8 cellular contexts compared by ENCODE assay signal in genomic region chr11:3824714-3825472, GRCh38. TPM values are rescaled to one million over a fixed set of nuclear protein-coding genes. Genes with fewer than 3 reads are reported as not detected.
A peak's percentile ranks its signal among the peaks of the same experiment; 100 is the strongest.
DNase-seq lines count a peak whose midpoint lies in the region; ATAC-seq and TF ChIP-seq lines count a peak whose summit lies in the region.

No MANE protein-coding gene starts in this region.

- WGBS in endodermal cell (ENCODE audit: insufficient coverage in 1 of 2, insufficient read length in 1 of 2), 2 experiments = 67 to 78% methylated on average over 12 to 18 of the region's 18 CpGs

- H3K4me1 ChIP-seq in HEK293 (ENCODE audit: control insufficient read depth, insufficient read depth, low read length) (no peaks in the 10 kb centered on the region), endodermal cell (ENCODE audit: control insufficient read depth, insufficient read depth, low read length) (no peaks in the 10 kb centered on the region), thoracic aorta (ENCODE audit: control insufficient read depth in 1 of 2, low read depth in 2 of 2) (no peaks in the 10 kb centered on the region)

- no peak overlapping the region for H3K4me3 Mint-ChIP-seq in activated CD4-positive, alpha-beta memory T cell treated with anti-CD3 and anti-CD28 coated beads for 36 hours
- H3K4me3 Mint-ChIP-seq in endodermal cell (no peak overlapping the region), nephron (no peak overlapping the region)

- intact Hi-C loops in activated CD4-positive, alpha-beta memory T cell treated with anti-CD3 and anti-CD28 coated beads for 36 hours (cut with micrococcal nuclease) = loop anchor here (1.0 kb wide), 1 partner anchor 12 kb away; no protein-coding TSS in a partner anchor

- H3K9me3 Mint-ChIP-seq in activated CD4-positive, alpha-beta memory T cell treated with anti-CD3 and anti-CD28 coated beads for 36 hours = no peaks in the 10 kb centered on the region
- H3K9me3 Mint-ChIP-seq in endodermal cell (no peaks in the 10 kb centered on the region), nephron (no peaks in the 10 kb centered on the region)

- H3K9me3 ChIP-seq in HEK293 (ENCODE audit: control insufficient read depth, insufficient read depth, low read depth, low read length) = no peaks in the 10 kb centered on the region
- H3K9me3 ChIP-seq in endodermal cell (ENCODE audit: control insufficient read depth, low read length) = no peaks in the 10 kb centered on the region
- no peaks in the 10 kb centered on the region for H3K9me3 ChIP-seq in thoracic aorta

- H3K36me3 ChIP-seq in HEK293 (ENCODE audit: control insufficient read depth in 2 of 2, insufficient read depth in 1 of 2, low read length in 2 of 2) = peaks cover 0 to 49% of the 10 kb centered on the region in 2 experiments; a peak in 1 of 3 replicates
- peaks cover 29% of the 10 kb centered on the region for H3K36me3 ChIP-seq in endodermal cell (ENCODE audit: control insufficient read depth, insufficient read depth, low read length)
- H3K36me3 ChIP-seq in thoracic aorta = peaks cover 20% of the 10 kb centered on the region

- ATAC-seq in thoracic aorta (ENCODE audit: insufficient number of reproducible peaks, low FRiP score, low read depth) = no peak

- no peak overlapping the region for H3K4me3 ChIP-seq in HEK293 (ENCODE audit: low read depth, low read length)
- no peak overlapping the region for H3K4me3 ChIP-seq in endodermal cell (ENCODE audit: low read length)
- no peak overlapping the region for H3K4me3 ChIP-seq in thoracic aorta

- H3K27me3 ChIP-seq in endodermal cell (ENCODE audit: control insufficient read depth, insufficient read depth, low read length, poor library complexity, severe bottlenecking) (no peaks in the 10 kb centered on the region), thoracic aorta (replicated peaks; ENCODE audit: insufficient read depth) (no peaks in the 10 kb centered on the region)

- peaks cover 33% of the 10 kb centered on the region for H3K36me3 Mint-ChIP-seq in activated CD4-positive, alpha-beta memory T cell treated with anti-CD3 and anti-CD28 coated beads for 36 hours
- H3K36me3 Mint-ChIP-seq in endodermal cell (ENCODE audit: low read depth) = peaks cover 35% of the 10 kb centered on the region
- H3K36me3 Mint-ChIP-seq in nephron (ENCODE audit: low read depth) = peaks cover 46% of the 10 kb centered on the region

- POLR2A ChIA-PET in HEK293 (lab: Yijun Ruan, JAX) = interaction anchor here (0.5 to 2.8 kb wide), 5 partner anchors 11 to 27 kb away, joined by 3 to 14 read pairs (median 4); partner anchors contain the start of genes NUP98, PGAP2 and RHOG
- POLR2A ChIA-PET in activated CD4-positive, alpha-beta memory T cell treated with anti-CD3 and anti-CD28 coated beads for 36 hours (lab: Charles Lee) = interaction anchor here (1.0 kb wide), 1 partner anchor 15 kb away, joined by 6 read pairs; the partner anchor contains the start of gene RHOG

- peak overlapping the region; percentile 63 for H3K27ac Mint-ChIP-seq in activated CD4-positive, alpha-beta memory T cell treated with anti-CD3 and anti-CD28 coated beads for 36 hours
- H3K27ac Mint-ChIP-seq in endodermal cell = peak overlapping the region; percentile 41
- no peak overlapping the region for H3K27ac Mint-ChIP-seq in nephron

- TF ChIP-seq CTCF in HEK293 (tag by site-specific recombination; IDR thresholded peaks at IDR 0.05) = peak; percentile 85
- peak; percentile 94 for TF ChIP-seq CTCF in endodermal cell (conservative IDR thresholded peaks at IDR 0.05)
- peak; percentile 34 to 41 (median 40) for TF ChIP-seq CTCF in nephron (IDR thresholded peaks at IDR 0.05; ENCODE audit: unreplicated experiment in 3 of 3)
- peak; percentile 44 for TF ChIP-seq CTCF in thoracic aorta (IDR thresholded peaks at IDR 0.05)

- no peak overlapping the region for H3K27ac ChIP-seq in HEK293 (ENCODE audit: extremely low read depth, low read depth, low read length)
- no peak overlapping the region for H3K27ac ChIP-seq in endodermal cell (ENCODE audit: low read depth, low read length)
- no peak overlapping the region for H3K27ac ChIP-seq in thoracic aorta

- CTCF ChIA-PET in HEK293 (lab: Yijun Ruan, JAX) = interaction anchor here (0.6 to 1.4 kb wide), 12 partner anchors 9 to 248 kb away, joined by 3 to 18 read pairs (median 4); partner anchors contain the start of gene RHOG
- CTCF ChIA-PET in activated CD4-positive, alpha-beta memory T cell treated with anti-CD3 and anti-CD28 coated beads for 36 hours (lab: Charles Lee) = interaction anchor here (0.6 to 3.3 kb wide), 12 partner anchors 10 to 260 kb away, joined by 3 to 26 read pairs (median 4); partner anchors contain the start of genes PGAP2 and RHOG

- no peak overlapping the region for H3K9ac ChIP-seq in endodermal cell (ENCODE audit: extremely low read depth, low read length, poor library complexity, severe bottlenecking)

- H3K27me3 Mint-ChIP-seq in activated CD4-positive, alpha-beta memory T cell treated with anti-CD3 and anti-CD28 coated beads for 36 hours = no peaks in the 10 kb centered on the region
- H3K27me3 Mint-ChIP-seq in endodermal cell (ENCODE audit: insufficient read depth) (no peaks in the 10 kb centered on the region), nephron (ENCODE audit: low read depth) (no peaks in the 10 kb centered on the region)

- H3K4me1 Mint-ChIP-seq in activated CD4-positive, alpha-beta memory T cell treated with anti-CD3 and anti-CD28 coated beads for 36 hours (ENCODE audit: low read depth) = peaks cover 33% of the 10 kb centered on the region
- H3K4me1 Mint-ChIP-seq in endodermal cell (peaks cover 1% of the 10 kb centered on the region), nephron (no peaks in the 10 kb centered on the region)

- DNase-seq in DMS 273 (lab: John Stamatoyannopoulos, UW; ENCODE audit: unreplicated experiment) = peak; percentile 69
- DNase-seq in DMS 273 treated with DMSO at 0.1 percent for 48 hours (lab: John Stamatoyannopoulos, UW) = no peak
- DNase-seq in NAMALWA (ENCODE audit: low spot score) = peak; percentile 89
- DNase-seq in activated CD4-positive, alpha-beta memory T cell treated with anti-CD3 and anti-CD28 coated beads for 36 hours = peak; percentile 88
- peak; percentile 98 for DNase-seq in endodermal cell
- DNase-seq in thoracic aorta (ENCODE audit: low spot score) = no peak

TF ChIP-seq in HEK293, 187 proteins besides CTCF, POLR2A, EP300 and RAD21:
- TF ChIP-seq ZBTB17 (tag by site-specific recombination; IDR thresholded peaks at IDR 0.05) (peak; percentile 48; the same call in 1 of the 2 replicates), ZNF366 (tag by site-specific recombination; conservative IDR thresholded peaks at IDR 0.05) (no peak), ZFP69B (tag by site-specific recombination; IDR thresholded peaks at IDR 0.05) (no peak), ZNF600 (tag by site-specific recombination; IDR thresholded peaks at IDR 0.05) (peak; percentile 28; the same call in 1 of the 2 replicates), ZNF239 (tag by site-specific recombination; IDR thresholded peaks at IDR 0.05) (no peak), ZBTB48 (tag by site-specific recombination; IDR thresholded peaks at IDR 0.05) (peak; percentile 80)
- TF ChIP-seq, protein P1, sequence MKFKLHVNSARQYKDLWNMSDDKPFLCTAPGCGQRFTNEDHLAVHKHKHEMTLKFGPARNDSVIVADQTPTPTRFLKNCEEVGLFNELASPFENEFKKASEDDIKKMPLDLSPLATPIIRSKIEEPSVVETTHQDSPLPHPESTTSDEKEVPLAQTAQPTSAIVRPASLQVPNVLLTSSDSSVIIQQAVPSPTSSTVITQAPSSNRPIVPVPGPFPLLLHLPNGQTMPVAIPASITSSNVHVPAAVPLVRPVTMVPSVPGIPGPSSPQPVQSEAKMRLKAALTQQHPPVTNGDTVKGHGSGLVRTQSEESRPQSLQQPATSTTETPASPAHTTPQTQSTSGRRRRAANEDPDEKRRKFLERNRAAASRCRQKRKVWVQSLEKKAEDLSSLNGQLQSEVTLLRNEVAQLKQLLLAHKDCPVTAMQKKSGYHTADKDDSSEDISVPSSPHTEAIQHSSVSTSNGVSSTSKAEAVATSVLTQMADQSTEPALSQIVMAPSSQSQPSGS (tag by site-specific recombination; IDR thresholded peaks at IDR 0.05; ENCODE audit: low read depth) = no peak

RNA-seq across cellular contexts. Expression of gene RHOG, which starts 15.9 kb away (rescaled TPM):
- 100 to 1,000 TPM; 181 to 186 TPM for total RNA-seq in activated CD4-positive, alpha-beta memory T cell treated with anti-CD3 and anti-CD28 coated beads for 36 hours
- 10 to 100 TPM; 25.5 to 27.6 TPM for total RNA-seq in endodermal cell
- 28.0 TPM for polyA plus RNA-seq in endodermal cell (2013, experiment 1 of 2)
- polyA plus RNA-seq in endodermal cell (2013, experiment 2 of 2) = 27.2 TPM
- 10 to 100 TPM; 49.4 to 69.7 TPM for total RNA-seq in thoracic aorta

RNA-seq across cellular contexts. Expression of gene PGAP2, which starts 16.5 kb away (rescaled TPM):
- total RNA-seq in activated CD4-positive, alpha-beta memory T cell treated with anti-CD3 and anti-CD28 coated beads for 36 hours = 10 to 100 TPM; 27.4 to 30.2 TPM
- total RNA-seq in endodermal cell (10 to 100 TPM; 38.5 to 52.2 TPM), thoracic aorta (10 to 100 TPM in 1 of 2 donors, 1 to 10 TPM in 1; 4.4 to 22.5 TPM)
- polyA plus RNA-seq in endodermal cell (2013, experiment 1 of 2) = 28.7 TPM
- 21.7 TPM for polyA plus RNA-seq in endodermal cell (2013, experiment 2 of 2)

RNA-seq across cellular contexts. Expression of gene NUP98, which starts 27.5 kb away (rescaled TPM):
- total RNA-seq in activated CD4-positive, alpha-beta memory T cell treated with anti-CD3 and anti-CD28 coated beads for 36 hours = 100 to 1,000 TPM in 1 of 2 experiments, 10 to 100 TPM in 1; 90.6 to 104 TPM
- total RNA-seq in endodermal cell (10 to 100 TPM; 81.6 to 92.6 TPM), thoracic aorta (100 to 1,000 TPM; 135 to 216 TPM)
- polyA plus RNA-seq in endodermal cell (2013, experiment 1 of 2) = 78.1 TPM
- 68.1 TPM for polyA plus RNA-seq in endodermal cell (2013, experiment 2 of 2)

RNA-seq across cellular contexts. Expression of gene STIM1, which starts 30.6 kb away (rescaled TPM):
- 10 to 100 TPM; 55.9 to 61.1 TPM for total RNA-seq in activated CD4-positive, alpha-beta memory T cell treated with anti-CD3 and anti-CD28 coated beads for 36 hours
- total RNA-seq in endodermal cell (10 to 100 TPM; 20.9 to 27.9 TPM), thoracic aorta (10 to 100 TPM; 53.8 to 63.0 TPM)
- polyA plus RNA-seq in endodermal cell (2013, experiment 1 of 2) = 22.2 TPM
- 20.2 TPM for polyA plus RNA-seq in endodermal cell (2013, experiment 2 of 2)

Comparison
In these comparisons a context has a peak if more than half of its experiments do, and no peak if none do; other contexts are left out.
1. DNase-seq: peak in DMS 273 (single experiment), NAMALWA (single experiment), activated CD4-positive, alpha-beta memory T cell treated with anti-CD3 and anti-CD28 coated beads for 36 hours (single experiment) and endodermal cell (single experiment); none in DMS 273 treated with DMSO at 0.1 percent for 48 hours (single experiment) and thoracic aorta (single experiment).
2. CTCF ChIP-seq: peak in every context shown above with its lines; median percentile 94 in endodermal cell; 85 in HEK293; 44 in thoracic aorta; 40 in nephron.
3. H3K27ac Mint-ChIP-seq: peak in activated CD4-positive, alpha-beta memory T cell treated with anti-CD3 and anti-CD28 coated beads for 36 hours (single experiment) and endodermal cell (single experiment); none in nephron (0 of 3).